ENCODE assay signal across 14 cellular contexts in the genomic region with DNA sequence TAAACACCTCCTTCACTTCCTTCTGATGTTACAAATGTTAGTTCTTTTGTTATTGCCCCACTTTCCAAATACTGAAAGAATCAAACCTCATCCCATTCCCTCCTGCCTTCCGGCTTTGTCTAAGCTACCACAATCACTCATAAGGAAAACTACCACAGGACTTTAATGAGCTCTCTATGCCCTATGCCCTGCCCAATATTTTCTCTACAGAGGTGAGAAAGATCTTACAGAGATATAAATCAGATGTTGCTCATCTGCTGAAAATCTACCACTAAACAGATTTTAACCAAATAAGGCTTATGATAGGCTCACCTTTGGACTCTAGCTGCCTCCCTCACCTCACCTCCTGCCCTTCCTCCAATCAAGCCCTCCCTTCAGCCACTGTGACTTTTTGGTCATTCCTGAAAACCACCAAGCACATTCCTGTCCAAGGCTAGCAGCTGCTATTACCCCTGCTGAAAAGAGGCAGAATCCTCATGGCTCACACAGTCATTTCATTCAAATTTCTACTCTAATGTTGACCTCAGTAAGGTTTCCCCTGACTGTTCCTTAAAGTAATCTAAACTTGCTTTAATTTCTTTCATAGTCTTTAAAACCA. TPM values are rescaled to one million over a fixed set of nuclear protein-coding genes. Genes with fewer than 3 reads are reported as not detected.
DNase-seq lines count a peak whose midpoint lies in the region; ATAC-seq lines count a peak whose summit lies in the region.
"Had no signal": no experiment of that assay in that cellular context is flagged by ENCODE, and none has a peak within 500 bp of the region (broad histone marks: within the 10 kb centered on the region; RNA-seq: fewer than 3 reads in every experiment).

No MANE protein-coding gene starts in this region.

- no peaks in the 10 kb centered on the region for H3K9me3 ChIP-seq in CD8-positive, alpha-beta memory T cell (ENCODE audit: low read length)
- H3K9me3 ChIP-seq: psoas muscle, thoracic aorta had no signal

- H3K27me3 Mint-ChIP-seq in CD8-positive, alpha-beta memory T cell = peaks cover 0 to 3% of the 10 kb centered on the region in 2 donors

- H3K9me3 Mint-ChIP-seq in CD8-positive, alpha-beta memory T cell = no peaks in the 10 kb centered on the region
- H3K9me3 Mint-ChIP-seq in activated naive CD4-positive, alpha-beta T cell treated with anti-CD3 and anti-CD28 coated beads, Interleukin-2, amount 50 U/mL, for 72 hours = no peaks in the 10 kb centered on the region

- no peak overlapping the region for H3K56ac ChIP-seq in mesendoderm (ENCODE audit: low read length)

- no peak overlapping the region for H3K23ac ChIP-seq in mesendoderm (ENCODE audit: low read length)

- H3K36me3 Mint-ChIP-seq in CD8-positive, alpha-beta memory T cell = peaks cover 30 to 86% (median 43%) of the 10 kb centered on the region in 3 donors
- peaks cover 34 to 69% of the 10 kb centered on the region in 2 donors for H3K36me3 Mint-ChIP-seq in activated naive CD4-positive, alpha-beta T cell treated with anti-CD3 and anti-CD28 coated beads, Interleukin-2, amount 50 U/mL, for 72 hours

- H3K4me1 Mint-ChIP-seq in CD8-positive, alpha-beta memory T cell = peaks cover 38 to 67% (median 57%) of the 10 kb centered on the region in 3 donors

- H2BK15ac ChIP-seq in mesendoderm (replicated peaks; ENCODE audit: low read depth) = no peak overlapping the region

- peak overlapping the region in 6 of 7 donors; percentile 19 to 67 (median 56) for H3K4me3 Mint-ChIP-seq in CD8-positive, alpha-beta memory T cell

- no peaks in the 10 kb centered on the region for H3K27me3 ChIP-seq in CD8-positive, alpha-beta memory T cell (ENCODE audit: insufficient read depth, low read length, poor library complexity, severe bottlenecking)
- no peaks in the 10 kb centered on the region for H3K27me3 ChIP-seq in mesendoderm (ENCODE audit: insufficient read depth, low read length, poor library complexity)

- H3K9ac ChIP-seq in mesendoderm (ENCODE audit: low read length) = no peak overlapping the region

- no peak overlapping the region for H3K4me2 ChIP-seq in mesendoderm (ENCODE audit: low read length)

- CTCF ChIA-PET in CD8-positive, alpha-beta memory T cell (lab: Charles Lee) = no interaction called here

- peaks cover 15% of the 10 kb centered on the region for H3K4me1 ChIP-seq in CD8-positive, alpha-beta memory T cell (ENCODE audit: insufficient read depth, low read length)
- no peaks in the 10 kb centered on the region for H3K4me1 ChIP-seq in mesendoderm (ENCODE audit: control insufficient read depth, low read depth, low read length)
- H3K4me1 ChIP-seq: psoas muscle had no signal

- no peak overlapping the region for H2BK5ac ChIP-seq in mesendoderm (ENCODE audit: low read length)

- no peak overlapping the region for H3K18ac ChIP-seq in mesendoderm (ENCODE audit: low read length)

- H4K8ac ChIP-seq in mesendoderm (ENCODE audit: low read depth, low read length) = no peak overlapping the region

- H3K79me1 ChIP-seq in mesendoderm (ENCODE audit: low read length) = peaks cover 2% of the 10 kb centered on the region

- POLR2A ChIA-PET in CD8-positive, alpha-beta memory T cell (lab: Charles Lee) = no interaction called here

- no peak overlapping the region for H2BK120ac ChIP-seq in mesendoderm (ENCODE audit: low read depth, low read length)

- no peak overlapping the region for H3K4ac ChIP-seq in mesendoderm (ENCODE audit: low read depth, low read length)

- no peak overlapping the region for H2AK5ac ChIP-seq in mesendoderm (ENCODE audit: low read length)

- no peak overlapping the region for H4K5ac ChIP-seq in mesendoderm (ENCODE audit: low read length)

- peak overlapping the region; percentile 3 to 88 (median 81) for H3K27ac Mint-ChIP-seq in CD8-positive, alpha-beta memory T cell
- H3K27ac Mint-ChIP-seq in activated naive CD4-positive, alpha-beta T cell treated with anti-CD3 and anti-CD28 coated beads, Interleukin-2, amount 50 U/mL, for 72 hours = peak overlapping the region; percentile 7 to 39

- H3K36me3 ChIP-seq in CD8-positive, alpha-beta memory T cell (ENCODE audit: insufficient read depth, low read length) = peaks cover 15% of the 10 kb centered on the region
- H3K36me3 ChIP-seq in mesendoderm (ENCODE audit: control insufficient read depth, insufficient read depth, low read length) = peaks cover 3% of the 10 kb centered on the region

- WGBS in mesendoderm (ENCODE audit: extremely low coverage, insufficient coverage, low lambda C conversion rate) = no CpG with 5 or more reads among the region's 1 CpG

- peak; percentile 47 for ATAC-seq in GM18511 (IDR thresholded peaks at IDR 0.05; ENCODE audit: unreplicated experiment)
- peak in 1 of 2 donors; percentile 43 for ATAC-seq in activated naive CD4-positive, alpha-beta T cell treated with anti-CD3 and anti-CD28 coated beads, Interleukin-2, amount 50 U/mL, for 72 hours
- no peak for ATAC-seq in GM19463 (IDR thresholded peaks at IDR 0.05; ENCODE audit: unreplicated experiment)
- ATAC-seq: psoas muscle had no signal

- H3K4me3 ChIP-seq in CD8-positive, alpha-beta memory T cell (ENCODE audit: low read length) = no peak overlapping the region
- H3K4me3 ChIP-seq in mesendoderm (ENCODE audit: low read length) = no peak overlapping the region
- H3K4me3 ChIP-seq: psoas muscle, thoracic aorta had no signal

- no peak overlapping the region for H3K27ac ChIP-seq in CD8-positive, alpha-beta memory T cell (ENCODE audit: low read depth, low read length)
- no peak overlapping the region for H3K27ac ChIP-seq in mesendoderm (ENCODE audit: low read depth, low read length)
- H3K27ac ChIP-seq: epithelial cell of prostate, psoas muscle, thoracic aorta had no signal

- peaks cover 2% of the 10 kb centered on the region for H3K79me2 ChIP-seq in mesendoderm (ENCODE audit: control insufficient read depth, insufficient read depth, low read length)

- no peak for DNase-seq in CD8-positive, alpha-beta memory T cell
- DNase-seq in activated naive CD4-positive, alpha-beta T cell treated with anti-CD3 and anti-CD28 coated beads, Interleukin-2, amount 50 U/mL, for 72 hours (ENCODE audit: low spot score in 2 of 2) = no peak
- peak; percentile 3 for DNase-seq in mesendoderm
- DNase-seq in effector CD4-positive, alpha-beta T cell = no peak
- DNase-seq in activated gamma-delta T cell treated with Interleukin-2 at 50 U/mL for 16 hours = no peak
- DNase-seq: GDM1, NCI-H2081, NCI-H774, psoas muscle, T-helper 9 cell had no signal

RNA-seq across cellular contexts. Expression of a gene that starts 7.7 kb away (rescaled TPM):
- total RNA-seq in CD8-positive, alpha-beta memory T cell = 10 to 100 TPM; 11.9 to 14.2 TPM
- polyA plus RNA-seq in CD8-positive, alpha-beta memory T cell = 9.5 TPM
- 10 to 100 TPM; 11.4 to 14.1 TPM for total RNA-seq in activated naive CD4-positive, alpha-beta T cell treated with anti-CD3 and anti-CD28 coated beads, Interleukin-2, amount 50 U/mL, for 72 hours
- polyA plus RNA-seq in mesendoderm (2013, experiment 1 of 2) = 11.6 TPM
- polyA plus RNA-seq in mesendoderm (2013, experiment 2 of 2) = 11.6 TPM
